Comparison of ENCODE assay signal across 1 cellular context in the genomic region with DNA sequence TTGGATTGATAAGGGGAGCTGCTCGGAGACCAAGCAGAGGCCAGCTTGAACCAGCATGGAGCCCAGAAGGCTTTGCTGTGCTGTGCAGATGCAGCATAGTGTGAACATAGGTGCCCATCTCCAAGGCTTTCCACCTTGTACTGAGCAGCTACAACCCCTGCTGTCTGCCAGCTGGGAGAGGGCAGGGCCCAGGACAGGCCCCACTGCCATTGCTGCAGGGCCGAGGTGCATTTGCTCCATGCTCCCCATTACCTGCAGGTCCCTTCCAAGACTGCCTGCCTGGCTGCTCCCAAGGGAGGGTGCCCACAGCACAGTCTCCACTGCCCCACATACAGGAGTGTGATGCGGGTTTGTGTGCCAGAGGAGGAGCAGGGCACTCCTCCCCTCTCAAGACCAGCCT.
TF ChIP-seq lines count a peak whose summit lies in the region.

No MANE protein-coding gene starts in this region.

TF ChIP-seq in H1, 55 proteins besides CTCF, POLR2A, EP300 and RAD21 (continued from another document):
- TF ChIP-seq, protein P1, sequence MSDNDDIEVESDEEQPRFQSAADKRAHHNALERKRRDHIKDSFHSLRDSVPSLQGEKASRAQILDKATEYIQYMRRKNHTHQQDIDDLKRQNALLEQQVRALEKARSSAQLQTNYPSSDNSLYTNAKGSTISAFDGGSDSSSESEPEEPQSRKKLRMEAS (IDR thresholded peaks at IDR 0.05): no peak
- TF ChIP-seq TBP (IDR thresholded peaks at IDR 0.05; ENCODE audit: low read depth, low read length) (no peak), BCL11A (IDR thresholded peaks at IDR 0.05; ENCODE audit: low read depth in 2 of 2, low read length in 2 of 2) (no peak), SUZ12 (IDR thresholded peaks at IDR 0.05; ENCODE audit: low read length) (no peak), TCF12 (IDR thresholded peaks at IDR 0.05; ENCODE audit: low read depth, low read length) (no peak), RBBP5 (IDR thresholded peaks at IDR 0.05; ENCODE audit: borderline replicate concordance, low read depth, low read length) (no peak), CBX5 (IDR thresholded peaks at IDR 0.05; ENCODE audit: low read depth, low read length) (no peak), NANOG (IDR thresholded peaks at IDR 0.05; ENCODE audit: insufficient read depth, low read depth, low read length, poor library complexity, severe bottlenecking) (no peak), YY1 (IDR thresholded peaks at IDR 0.05; ENCODE audit: low read depth, low read length) (no peak), TAF7 (optimal IDR thresholded peaks at IDR 0.05; ENCODE audit: borderline replicate concordance, low read depth, low read length) (no peak), PHF8 (conservative IDR thresholded peaks at IDR 0.05; ENCODE audit: low read depth, low read length) (no peak), SP2 (IDR thresholded peaks at IDR 0.05; ENCODE audit: low read length) (no peak), POLR2AphosphoS5 (IDR thresholded peaks at IDR 0.05; ENCODE audit: low read depth, low read length) (no peak), SAP30 (IDR thresholded peaks at IDR 0.05; ENCODE audit: insufficient read depth, insufficient replicate concordance, low read length) (no peak), MAFK (IDR thresholded peaks at IDR 0.05; ENCODE audit: low read depth, low read length) (no peak)
